In genomic region chr10:84224411-84225028, GRCh38 we compare ENCODE assay signal across 24 cellular contexts. TPM values are rescaled to one million over a fixed set of nuclear protein-coding genes. Genes with fewer than 3 reads are reported as not detected.
DNase-seq lines count a peak whose midpoint lies in the region; ATAC-seq, FAIRE-seq and TF ChIP-seq lines count a peak whose summit lies in the region.
"Had no signal": no experiment of that assay in that cellular context is flagged by ENCODE, and none has a peak within 500 bp of the region (broad histone marks: within the 10 kb centered on the region; RNA-seq: fewer than 3 reads in every experiment).

No MANE protein-coding gene starts in this region.

- peaks cover 17% of the 10 kb centered on the region for H3K27me3 Mint-ChIP-seq in nephron progenitor cell (ENCODE audit: low read depth, poor library complexity)

- no peaks in the 10 kb centered on the region for H4K20me1 ChIP-seq in K562 (replicated peaks; ENCODE audit: control insufficient read depth, insufficient read depth, low read length)

- no peak overlapping the region for H3K9ac ChIP-seq in K562 (ENCODE audit: insufficient read depth in 1 of 2, low read depth in 2 of 2, low read length in 2 of 2)

- no peak for TF ChIP-seq CTCF in K562 (IDR thresholded peaks at IDR 0.05 in 2 of 3, conservative IDR thresholded peaks at IDR 0.05 in 1 of 3; ENCODE audit: insufficient read depth in 2 of 3, low read depth in 1 of 3, low read length in 3 of 3)
- no peak for TF ChIP-seq CTCF in nephron progenitor cell (IDR thresholded peaks at IDR 0.05)

- H3K4me3 Mint-ChIP-seq in nephron progenitor cell = no peak overlapping the region
- H3K4me3 Mint-ChIP-seq: naive B cell had no signal

- no peak for TF ChIP-seq POLR2A in K562 (conservative IDR thresholded peaks at IDR 0.05)

- no peak overlapping the region for H3K4me3 ChIP-seq in Jurkat, Clone E6-1 (ENCODE audit: low read length)
- no peak overlapping the region for H3K4me3 ChIP-seq in K562
- no peak overlapping the region for H3K4me3 ChIP-seq in effector memory CD4-positive, alpha-beta T cell (ENCODE audit: insufficient read depth, low read depth, low read length, poor library complexity, severe bottlenecking)
- H3K4me3 ChIP-seq: SJSA1, thoracic aorta had no signal

- BruUV-seq in K562 (replicated peaks; lab: Mats Ljungman, UMichigan) = no TSS peak

- ATAC-seq in K562 = peak; percentile 57; the same call in 2 of the 3 replicates
- ATAC-seq in HG03469 (IDR thresholded peaks at IDR 0.05; ENCODE audit: unreplicated experiment) = no peak
- no peak for ATAC-seq in activated CD4-positive, CD25-positive, alpha-beta regulatory T cell treated with anti-CD3 and anti-CD28 coated beads, Interleukin-2, amount 50 U/mL, for 24 hours
- ATAC-seq: left ventricle myocardium superior had no signal

- intact Hi-C loops in K562 (cut with micrococcal nuclease) = no loop called here

- WGBS in K562 (ENCODE audit: insufficient coverage, low coverage, missing lambda C conversion rate) = 1% methylated on average over 6 of the region's 6 CpGs

- peaks cover 0 to 14% of the 10 kb centered on the region in 2 experiments; a peak in 3 of 5 replicates for H3K27me3 ChIP-seq in K562 (ENCODE audit: control insufficient read depth in 2 of 2, insufficient read depth in 2 of 2, low read length in 2 of 2)
- no peaks in the 10 kb centered on the region for H3K27me3 ChIP-seq in effector memory CD4-positive, alpha-beta T cell (replicated peaks; ENCODE audit: control insufficient read depth, insufficient read depth, low read length, poor library complexity, severe bottlenecking)

- H3K36me3 ChIP-seq in K562 (ENCODE audit: control insufficient read depth, insufficient read depth, low read length) = no peaks in the 10 kb centered on the region
- no peaks in the 10 kb centered on the region for H3K36me3 ChIP-seq in effector memory CD4-positive, alpha-beta T cell (ENCODE audit: control insufficient read depth, insufficient read depth, low read length)
- H3K36me3 ChIP-seq: SJSA1, thoracic aorta had no signal

- no peak overlapping the region for H3K4me2 ChIP-seq in K562 (ENCODE audit: insufficient read depth, low read length)

- no peak for TF ChIP-seq RAD21 in K562 (CRISPR knock-in tag; conservative IDR thresholded peaks at IDR 0.05 in 1 of 2, IDR thresholded peaks at IDR 0.05 in 1 of 2)

- in situ Hi-C loops in K562 (cut with MboI) = no loop called here

- H2AFZ ChIP-seq in K562 (ENCODE audit: low read depth, low read length) = no peak overlapping the region

- no peak for FAIRE-seq in K562 (lab: Jason Lieb, UNC)
- FAIRE-seq: endothelial cell of umbilical vein, HTR-8/SVneo had no signal

- no peaks in the 10 kb centered on the region for H3K4me1 Mint-ChIP-seq in nephron progenitor cell
- H3K4me1 Mint-ChIP-seq: naive B cell had no signal

- no peak overlapping the region for H3K27ac ChIP-seq in K562 (ENCODE audit: extremely low read depth, low read depth, low read length)
- H3K27ac ChIP-seq in effector memory CD4-positive, alpha-beta T cell (ENCODE audit: insufficient read depth, low read length, poor library complexity, severe bottlenecking) = no peak overlapping the region
- H3K27ac ChIP-seq: SJSA1, thoracic aorta had no signal

- DNase-seq in ELF-1 (ENCODE audit: low read depth, low spot score) = peak; percentile 61
- peak; percentile 16 for DNase-seq in Jurkat, Clone E6-1 (ENCODE audit: low read depth, low spot score)
- peak; percentile 32 to 59 (median 46) for DNase-seq in K562 (ENCODE audit: extremely low read depth in 1 of 4, low spot score in 3 of 4)
- DNase-seq in nephron progenitor cell = peak; percentile 79
- DNase-seq in effector memory CD4-positive, alpha-beta T cell = no peak
- DNase-seq: activated CD4-positive, alpha-beta T cell treated with anti-CD3 and anti-CD28 coated beads for 1 hour; activated gamma-delta T cell treated with Interleukin-2 at 50 U/mL for 16 hours; aorta; foreskin melanocyte; GOT3; left ventricle myocardium superior; naive B cell; NCI-H2029; NCI-H446 treated with DMSO at 0.1 percent for 48 hours; posterior cingulate gyrus had no signal

- CTCF ChIA-PET in K562 (lab: Yijun Ruan, JAX; ENCODE audit: low intra/inter-chr PET ratio) = no interaction called here

- H3K27ac Mint-ChIP-seq in nephron progenitor cell = no peak overlapping the region
- H3K27ac Mint-ChIP-seq: naive B cell had no signal

- H3K9me1 ChIP-seq in K562 (ENCODE audit: control insufficient read depth, insufficient read depth, low read length) = no peaks in the 10 kb centered on the region

- H3K36me3 Mint-ChIP-seq in nephron progenitor cell (ENCODE audit: low read depth) = no peaks in the 10 kb centered on the region

- no peak for TF ChIP-seq EP300 in K562 (IDR thresholded peaks at IDR 0.05; ENCODE audit: low read length)

- no peaks in the 10 kb centered on the region for H3K9me3 Mint-ChIP-seq in nephron progenitor cell

- H3K4me1 ChIP-seq in K562 (replicated peaks in 1 of 2; ENCODE audit: control insufficient read depth in 2 of 2, insufficient read depth in 2 of 2, low read length in 2 of 2) = no peaks in the 10 kb centered on the region
- no peaks in the 10 kb centered on the region for H3K4me1 ChIP-seq in effector memory CD4-positive, alpha-beta T cell (ENCODE audit: control insufficient read depth, insufficient read depth, low read length, poor library complexity, severe bottlenecking)
- H3K4me1 ChIP-seq: SJSA1 had no signal

- no peaks in the 10 kb centered on the region for H3K79me2 ChIP-seq in K562 (ENCODE audit: control insufficient read depth, insufficient read depth, low read length)

- POLR2A ChIA-PET in K562 (lab: Yijun Ruan, JAX) = interaction anchor here (0.5 kb wide), 1 partner anchor 24 kb away, joined by 3 read pairs; no protein-coding TSS in a partner anchor

- H3K9me3 ChIP-seq in K562 (replicated peaks; ENCODE audit: control insufficient read depth, insufficient read depth, low read depth, low read length) = no peaks in the 10 kb centered on the region
- H3K9me3 ChIP-seq in effector memory CD4-positive, alpha-beta T cell (ENCODE audit: control insufficient read depth, low read length) = no peaks in the 10 kb centered on the region
- H3K9me3 ChIP-seq: SJSA1, thoracic aorta had no signal

RNA-seq across cellular contexts. Expression of gene LRIT2, which starts 0.8 kb away (rescaled TPM):
- polyA plus RNA-seq in Jurkat, Clone E6-1 (2012; ENCODE audit: insufficient read depth, insufficient read length) = not detected
- not detected in 2 replicates for total RNA-seq in K562 (2011; cell fraction: chromatin; rRNA removed; ENCODE audit: low replicate concordance)
- total RNA-seq in K562 (2011; cell fraction: nucleolus; rRNA removed) = not detected in 2 replicates
- not detected in 2 replicates for total RNA-seq in K562 (2011; cell fraction: nucleoplasm; rRNA removed)
- not detected in 2 replicates for total RNA-seq in K562 (2014; rRNA removed)
- not detected in 2 replicates for total RNA-seq in K562 (2014; rRNA removed; fragmentation: Illumina TruSeq; extraction: Trizol)
- not detected in 2 replicates for total RNA-seq in K562 (2015; rRNA removed; fragmentation: Illumina TruSeq; extraction: Trizol)
- not detected in 2 replicates for total RNA-seq in K562 (2021)
- not detected in 2 replicates for polyA plus RNA-seq in K562 (2011; rRNA removed)
- polyA plus RNA-seq in K562 (2011; cell fraction: cytosol; rRNA removed) = not detected in 2 replicates
- not detected in 2 replicates for polyA plus RNA-seq in K562 (2011; cell fraction: nucleus; rRNA removed)
- not detected in 2 replicates for polyA plus RNA-seq in K562 (2012)
- not detected in 2 replicates for polyA plus RNA-seq in K562 (2014; fragmentation: Illumina TruSeq; extraction: Trizol)
- polyA plus RNA-seq in K562 (2014; fragmentation: Nextera tagmentation; extraction: Ambion mirVana) = not detected
- not detected in 2 replicates for polyA plus RNA-seq in K562 (2014; rRNA removed)
- polyA minus RNA-seq in K562 (2011; rRNA and poly(A)+ RNA removed) = not detected in 2 replicates
- not detected in 2 replicates for polyA minus RNA-seq in K562 (2011; cell fraction: cytosol; rRNA and poly(A)+ RNA removed)
- not detected in 2 replicates for polyA minus RNA-seq in K562 (2011; cell fraction: nucleus; rRNA and poly(A)+ RNA removed)
- total RNA-seq: aorta, chondrocyte, endothelial cell of umbilical vein, left ventricle myocardium superior, M059J, SJSA1, thoracic aorta had no signal
- polyA plus RNA-seq: aorta, BJ, endothelial cell of umbilical vein had no signal

RNA-seq across cellular contexts. Expression of gene LRIT1, which starts 16.8 kb away (rescaled TPM):
- polyA plus RNA-seq in Jurkat, Clone E6-1 (2012; ENCODE audit: insufficient read depth, insufficient read length) = not detected
- total RNA-seq in K562 (2011; cell fraction: chromatin; rRNA removed; ENCODE audit: low replicate concordance) = not detected in 2 replicates
- total RNA-seq in K562 (2011; cell fraction: nucleolus; rRNA removed) = not detected in 2 replicates
- not detected in 2 replicates for total RNA-seq in K562 (2011; cell fraction: nucleoplasm; rRNA removed)
- total RNA-seq in K562 (2014; rRNA removed) (not detected in 2 replicates), K562 (2014; rRNA removed; fragmentation: Illumina TruSeq; extraction: Trizol) (not detected in 2 replicates), K562 (2015; rRNA removed; fragmentation: Illumina TruSeq; extraction: Trizol) (not detected in 2 replicates), K562 (2021) (not detected in 2 replicates)
- polyA plus RNA-seq in K562 (2011; rRNA removed) (not detected in 2 replicates), K562 (2014; fragmentation: Illumina TruSeq; extraction: Trizol) (not detected in 2 replicates), K562 (2014; fragmentation: Nextera tagmentation; extraction: Ambion mirVana) (not detected), K562 (2014; rRNA removed) (not detected in 2 replicates)
- not detected in 2 replicates for polyA plus RNA-seq in K562 (2011; cell fraction: cytosol; rRNA removed)
- not detected in 2 replicates for polyA plus RNA-seq in K562 (2011; cell fraction: nucleus; rRNA removed)
- not detected in 2 replicates for polyA plus RNA-seq in K562 (2012)
- polyA minus RNA-seq in K562 (2011; rRNA and poly(A)+ RNA removed) = not detected in 2 replicates
- polyA minus RNA-seq in K562 (2011; cell fraction: cytosol; rRNA and poly(A)+ RNA removed) = not detected in 2 replicates
- not detected in 2 replicates for polyA minus RNA-seq in K562 (2011; cell fraction: nucleus; rRNA and poly(A)+ RNA removed)
- total RNA-seq: aorta, chondrocyte, endothelial cell of umbilical vein, left ventricle myocardium superior, M059J, SJSA1, thoracic aorta had no signal
- polyA plus RNA-seq: aorta, BJ, endothelial cell of umbilical vein had no signal

RNA-seq across cellular contexts. Expression of gene RGR, which starts 20.3 kb away (rescaled TPM):
- not detected for polyA plus RNA-seq in Jurkat, Clone E6-1 (2012; ENCODE audit: insufficient read depth, insufficient read length)
- not detected in 2 replicates for total RNA-seq in K562 (2011; cell fraction: chromatin; rRNA removed; ENCODE audit: low replicate concordance)
- not detected in 2 replicates for total RNA-seq in K562 (2011; cell fraction: nucleolus; rRNA removed)
- total RNA-seq in K562 (2011; cell fraction: nucleoplasm; rRNA removed) = not detected in 2 replicates
- total RNA-seq in K562 (2014; rRNA removed) = not detected in 2 replicates
- not detected in 2 replicates for total RNA-seq in K562 (2014; rRNA removed; fragmentation: Illumina TruSeq; extraction: Trizol)
- total RNA-seq in K562 (2015; rRNA removed; fragmentation: Illumina TruSeq; extraction: Trizol) = not detected in 2 replicates
- not detected in 2 replicates for total RNA-seq in K562 (2021)
- polyA plus RNA-seq in K562 (2011; rRNA removed) = not detected in 2 replicates
- polyA plus RNA-seq in K562 (2011; cell fraction: cytosol; rRNA removed) = not detected in 2 replicates
- polyA plus RNA-seq in K562 (2011; cell fraction: nucleus; rRNA removed) = not detected in 2 replicates
- not detected in 2 replicates for polyA plus RNA-seq in K562 (2012)
- polyA plus RNA-seq in K562 (2014; fragmentation: Illumina TruSeq; extraction: Trizol) = not detected in 2 replicates
- not detected for polyA plus RNA-seq in K562 (2014; fragmentation: Nextera tagmentation; extraction: Ambion mirVana)
- polyA plus RNA-seq in K562 (2014; rRNA removed) = not detected in 2 replicates
- polyA minus RNA-seq in K562 (2011; rRNA and poly(A)+ RNA removed) = not detected in 2 replicates
- polyA minus RNA-seq in K562 (2011; cell fraction: cytosol; rRNA and poly(A)+ RNA removed) = not detected in 2 replicates
- polyA minus RNA-seq in K562 (2011; cell fraction: nucleus; rRNA and poly(A)+ RNA removed) = not detected in 2 replicates
- total RNA-seq: aorta, chondrocyte, endothelial cell of umbilical vein, M059J, SJSA1, thoracic aorta had no signal
- polyA plus RNA-seq: aorta, BJ, endothelial cell of umbilical vein had no signal

RNA-seq across cellular contexts. Expression of gene CDHR1, which starts 30.2 kb away (rescaled TPM):
- not detected for polyA plus RNA-seq in Jurkat, Clone E6-1 (2012; ENCODE audit: insufficient read depth, insufficient read length)
- total RNA-seq in K562 (2011; cell fraction: chromatin; rRNA removed; ENCODE audit: low replicate concordance) = 7.3 and 9.6 TPM in 2 replicates
- total RNA-seq in K562 (2011; cell fraction: nucleolus; rRNA removed) = 5.5 and 6.0 TPM in 2 replicates
- 3.8 and 5.6 TPM in 2 replicates for total RNA-seq in K562 (2011; cell fraction: nucleoplasm; rRNA removed)
- 0.23 and 0.29 TPM in 2 replicates for total RNA-seq in K562 (2014; rRNA removed)
- 0.07 and 0.26 TPM in 2 replicates for total RNA-seq in K562 (2014; rRNA removed; fragmentation: Illumina TruSeq; extraction: Trizol)
- total RNA-seq in K562 (2015; rRNA removed; fragmentation: Illumina TruSeq; extraction: Trizol) = 0.07 and 0.11 TPM in 2 replicates
- 0.20 and 0.56 TPM in 2 replicates for total RNA-seq in K562 (2021)
- polyA plus RNA-seq in K562 (2011; rRNA removed) = 0.99 and 2.1 TPM in 2 replicates
- polyA plus RNA-seq in K562 (2011; cell fraction: cytosol; rRNA removed) = 0.40 and 1.1 TPM in 2 replicates
- 7.8 and 11.0 TPM in 2 replicates for polyA plus RNA-seq in K562 (2011; cell fraction: nucleus; rRNA removed)
- 0.44 and 0.76 TPM in 2 replicates for polyA plus RNA-seq in K562 (2012)
- 0.29 and 0.33 TPM in 2 replicates for polyA plus RNA-seq in K562 (2014; fragmentation: Illumina TruSeq; extraction: Trizol)
- under 1 TPM; 0.03 to 0.10 TPM for polyA plus RNA-seq in K562 (2014; fragmentation: Nextera tagmentation; extraction: Ambion mirVana)
- 0.30 and 0.46 TPM in 2 replicates for polyA plus RNA-seq in K562 (2014; rRNA removed)
- polyA minus RNA-seq in K562 (2011; rRNA and poly(A)+ RNA removed) = 0.77 and 0.81 TPM in 2 replicates
- polyA minus RNA-seq in K562 (2011; cell fraction: cytosol; rRNA and poly(A)+ RNA removed) = 0.73 and 0.86 TPM in 2 replicates
- 0.67 and 1.9 TPM in 2 replicates for polyA minus RNA-seq in K562 (2011; cell fraction: nucleus; rRNA and poly(A)+ RNA removed)
- total RNA-seq: M059J had no signal
- polyA plus RNA-seq: aorta, BJ had no signal

RNA-seq across cellular contexts. Expression of gene GPR15LG, which starts 50.9 kb away (rescaled TPM):
- polyA plus RNA-seq in Jurkat, Clone E6-1 (2012; ENCODE audit: insufficient read depth, insufficient read length) = not detected
- total RNA-seq in K562 (2011; cell fraction: chromatin; rRNA removed; ENCODE audit: low replicate concordance) = not detected in 2 replicates
- not detected in 2 replicates for total RNA-seq in K562 (2011; cell fraction: nucleolus; rRNA removed)
- not detected in 2 replicates for total RNA-seq in K562 (2011; cell fraction: nucleoplasm; rRNA removed)
- not detected in 2 replicates for total RNA-seq in K562 (2014; rRNA removed)
- not detected in 2 replicates for total RNA-seq in K562 (2014; rRNA removed; fragmentation: Illumina TruSeq; extraction: Trizol)
- 0.51 TPM in 1 of 2 replicates, not detected in the other for total RNA-seq in K562 (2015; rRNA removed; fragmentation: Illumina TruSeq; extraction: Trizol)
- not detected in 2 replicates for total RNA-seq in K562 (2021)
- polyA plus RNA-seq in K562 (2011; rRNA removed) = not detected in 2 replicates
- polyA plus RNA-seq in K562 (2011; cell fraction: cytosol; rRNA removed) = not detected in 2 replicates
- polyA plus RNA-seq in K562 (2011; cell fraction: nucleus; rRNA removed) = not detected in 2 replicates
- not detected in 2 replicates for polyA plus RNA-seq in K562 (2012)
- polyA plus RNA-seq in K562 (2014; fragmentation: Illumina TruSeq; extraction: Trizol) = not detected in 2 replicates
- polyA plus RNA-seq in K562 (2014; fragmentation: Nextera tagmentation; extraction: Ambion mirVana) = not detected
- polyA plus RNA-seq in K562 (2014; rRNA removed) = not detected in 2 replicates
- not detected in 2 replicates for polyA minus RNA-seq in K562 (2011; rRNA and poly(A)+ RNA removed)
- not detected in 2 replicates for polyA minus RNA-seq in K562 (2011; cell fraction: cytosol; rRNA and poly(A)+ RNA removed)
- not detected in 2 replicates for polyA minus RNA-seq in K562 (2011; cell fraction: nucleus; rRNA and poly(A)+ RNA removed)
- total RNA-seq: aorta, chondrocyte, endothelial cell of umbilical vein, left ventricle myocardium superior, M059J, SJSA1, thoracic aorta had no signal
- polyA plus RNA-seq: BJ, endothelial cell of umbilical vein had no signal

Comparison
In these comparisons a context has a peak if more than half of its experiments do, and no peak if none do; other contexts are left out.
1. DNase-seq: peak in ELF-1 (single experiment), Jurkat, Clone E6-1 (single experiment), K562 (4 of 4) and nephron progenitor cell (single experiment); none in effector memory CD4-positive, alpha-beta T cell (0 of 3).